ENCODE assay signal across 19 cellular contexts in the genomic region with DNA sequence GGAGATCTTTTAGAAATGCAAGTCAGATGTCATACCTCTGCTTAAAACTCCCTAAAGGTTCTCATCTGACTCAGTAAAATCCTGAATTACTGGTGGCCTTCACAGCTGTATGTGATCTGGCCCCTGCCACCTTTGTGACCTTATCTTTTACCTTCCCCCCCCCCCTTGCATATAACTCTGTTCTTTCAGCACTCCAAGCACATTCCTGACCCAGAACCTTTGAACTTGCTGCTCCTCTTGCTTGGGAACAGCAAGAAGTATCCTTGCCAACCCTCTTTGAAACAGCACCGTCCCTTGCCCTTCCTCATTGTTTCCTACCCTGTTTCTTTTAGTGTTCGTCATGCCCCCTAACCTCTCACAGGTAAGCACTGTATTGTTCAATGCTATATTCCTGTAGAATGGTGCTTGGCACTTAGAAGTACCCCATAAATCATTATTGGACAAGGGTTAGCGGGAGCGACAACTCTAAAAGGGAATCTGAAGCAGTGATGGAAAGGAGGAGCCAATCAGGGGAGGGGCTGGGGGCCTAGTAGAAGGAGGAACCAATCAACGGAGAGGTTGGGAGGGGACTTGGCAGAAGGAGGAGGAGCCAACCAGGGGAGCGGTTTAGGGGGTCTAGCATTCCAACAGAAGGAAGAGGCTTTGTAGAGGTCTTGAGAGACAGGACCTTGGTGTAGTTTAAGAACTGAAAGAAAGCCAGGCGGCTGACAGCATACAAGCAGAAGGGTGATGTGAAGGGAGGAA. TPM values are rescaled to one million over a fixed set of nuclear protein-coding genes. Genes with fewer than 3 reads are reported as not detected.
"Had no signal": no experiment of that assay in that cellular context is flagged by ENCODE, and none has a peak within 500 bp of the region (broad histone marks: within the 10 kb centered on the region; RNA-seq: fewer than 3 reads in every experiment).

No MANE protein-coding gene starts in this region.

- H3K36me3 ChIP-seq: tibial artery, uterus had no signal

- DNase-seq: activated CD4-positive, alpha-beta T cell treated with anti-CD3 and anti-CD28 coated beads, Interleukin-2, amount 50 U/mL, for 48 hours; activated T-cell treated with anti-CD3 and anti-CD28 coated beads, Interleukin-2, amount 50 U/mL, for 24 hours; body of pancreas; effector CD8-positive, alpha-beta T cell; foreskin fibroblast; glutamatergic neuron; left cardiac atrium; mucosa of descending colon; naive thymus-derived CD4-positive, alpha-beta T cell; stimulated activated CD4-positive, alpha-beta T cell treated with anti-CD3 and anti-CD28 coated beads, Interleukin-15, amount 100 ng/mL, for 24 hours; stimulated activated CD4-positive, alpha-beta T cell treated with anti-CD3 and anti-CD28 coated beads, Interleukin-4, amount 100 ng/mL, for 1 hour; stimulated activated naive B cell treated with anti-CD40 and anti-IgM and Interleukin-4, amounts not matched to agents 10 μg/mL and 1 μg/mL and 100 μg/mL, for 72 hours; tibial artery; uterus had no signal

- H3K4me3 ChIP-seq: body of pancreas, lung, mucosa of descending colon, tibial artery, uterus had no signal

- H3K9me3 Mint-ChIP-seq: activated naive CD4-positive, alpha-beta T cell treated with anti-CD3 and anti-CD28 coated beads, Interleukin-2, amount 50 U/mL, for 24 hours; activated T-cell treated with anti-CD3 and anti-CD28 coated beads, Interleukin-2, amount 50 U/mL, for 24 hours; central memory CD8-positive, alpha-beta T cell; stimulated activated naive B cell treated with anti-CD40 and anti-IgM and Interleukin-4, amounts not matched to agents 10 μg/mL and 1 μg/mL and 100 μg/mL, for 72 hours had no signal

- H3K27me3 ChIP-seq: body of pancreas, tibial artery, uterus had no signal

- H3K27ac ChIP-seq: body of pancreas, tibial artery, uterus, VCaP had no signal

- H3K36me3 Mint-ChIP-seq: activated naive CD4-positive, alpha-beta T cell treated with anti-CD3 and anti-CD28 coated beads, Interleukin-2, amount 50 U/mL, for 24 hours; stimulated activated naive B cell treated with anti-CD40 and anti-IgM and Interleukin-4, amounts not matched to agents 10 μg/mL and 1 μg/mL and 100 μg/mL, for 72 hours had no signal

- H3K4me1 Mint-ChIP-seq: activated naive CD4-positive, alpha-beta T cell treated with anti-CD3 and anti-CD28 coated beads, Interleukin-2, amount 50 U/mL, for 24 hours; central memory CD8-positive, alpha-beta T cell had no signal

- H3K9me3 ChIP-seq: body of pancreas, mucosa of descending colon, tibial artery, uterus had no signal

- ATAC-seq: body of pancreas; left cardiac atrium; mucosa of descending colon; naive thymus-derived CD4-positive, alpha-beta T cell; stimulated activated naive B cell treated with anti-CD40 and anti-IgM and Interleukin-4, amounts not matched to agents 10 μg/mL and 1 μg/mL and 100 μg/mL, for 72 hours had no signal

- H3K4me3 Mint-ChIP-seq: activated naive CD4-positive, alpha-beta T cell treated with anti-CD3 and anti-CD28 coated beads, Interleukin-2, amount 50 U/mL, for 24 hours; activated T-cell treated with anti-CD3 and anti-CD28 coated beads, Interleukin-2, amount 50 U/mL, for 24 hours; central memory CD8-positive, alpha-beta T cell; stimulated activated naive B cell treated with anti-CD40 and anti-IgM and Interleukin-4, amounts not matched to agents 10 μg/mL and 1 μg/mL and 100 μg/mL, for 72 hours had no signal

- H3K27ac Mint-ChIP-seq: activated naive CD4-positive, alpha-beta T cell treated with anti-CD3 and anti-CD28 coated beads, Interleukin-2, amount 50 U/mL, for 24 hours; activated T-cell treated with anti-CD3 and anti-CD28 coated beads, Interleukin-2, amount 50 U/mL, for 24 hours; stimulated activated naive B cell treated with anti-CD40 and anti-IgM and Interleukin-4, amounts not matched to agents 10 μg/mL and 1 μg/mL and 100 μg/mL, for 72 hours had no signal

RNA-seq across cellular contexts. Expression of gene CACHD1, which starts 14.0 kb away (rescaled TPM):
- total RNA-seq: T-helper 1 cell treated with Interleukin-12 subunit alpha and Interleukin-12 subunit beta and Interleukin-4 antibody, amounts not matched to agents 30 ng/mL and 1 ng/mL, for 36 hours had no signal
